ENCODE assay signal across 1 cellular context in the genomic region with DNA sequence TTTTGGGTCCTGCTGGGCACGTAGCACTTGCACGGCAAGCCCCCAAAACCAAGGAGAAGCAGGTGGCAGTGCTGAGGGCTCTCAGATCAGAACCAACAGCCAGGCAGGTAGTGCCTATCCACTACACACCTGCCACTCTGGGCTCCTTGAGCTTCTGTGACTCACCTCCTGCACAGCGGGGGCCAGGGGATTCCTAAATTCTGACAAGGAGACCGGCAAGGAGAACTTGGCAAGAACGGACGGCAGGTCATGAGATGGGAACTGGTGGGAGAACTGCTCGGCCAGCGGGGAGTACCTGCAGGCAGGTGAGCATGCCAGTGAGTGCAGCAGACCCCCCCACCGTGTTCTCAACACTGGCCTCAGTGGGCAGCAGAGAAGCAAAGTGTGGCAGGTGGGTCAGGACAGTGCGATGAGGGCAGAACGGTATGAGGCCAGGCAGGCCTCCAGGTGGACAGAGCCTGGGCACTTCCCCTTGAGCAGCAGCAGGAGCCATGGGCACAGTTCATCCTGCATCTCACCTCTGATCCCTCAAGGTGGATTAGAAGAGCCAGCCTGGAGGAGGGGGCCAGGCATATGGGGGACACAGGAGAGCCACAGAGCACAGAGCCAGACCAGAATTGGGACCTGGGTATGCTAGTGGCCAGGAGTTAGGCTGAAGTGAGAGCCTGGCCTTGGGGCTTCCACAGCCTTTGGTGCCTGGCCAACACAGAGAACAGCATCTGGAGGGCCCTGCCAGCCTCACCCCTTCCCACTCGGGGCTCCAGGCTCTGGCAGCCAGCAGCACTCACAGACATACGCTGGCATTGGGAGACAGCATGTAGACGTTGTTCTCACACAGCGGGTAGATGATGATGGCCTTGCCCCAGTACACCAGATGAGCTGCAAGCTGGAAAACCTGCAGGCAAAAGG.
TF ChIP-seq lines count a peak whose summit lies in the region.

No MANE protein-coding gene starts in this region.

TF ChIP-seq in K562, 482 proteins besides CTCF, POLR2A, EP300 and RAD21:
- TF ChIP-seq ZNF592 (IDR thresholded peaks at IDR 0.05) = no peak
- TF ChIP-seq ZBTB40 (IDR thresholded peaks at IDR 0.05) = no peak
- TF ChIP-seq ZBTB40 (CRISPR knock-in tag; IDR thresholded peaks at IDR 0.05) = no peak
- TF ChIP-seq, protein P1, sequence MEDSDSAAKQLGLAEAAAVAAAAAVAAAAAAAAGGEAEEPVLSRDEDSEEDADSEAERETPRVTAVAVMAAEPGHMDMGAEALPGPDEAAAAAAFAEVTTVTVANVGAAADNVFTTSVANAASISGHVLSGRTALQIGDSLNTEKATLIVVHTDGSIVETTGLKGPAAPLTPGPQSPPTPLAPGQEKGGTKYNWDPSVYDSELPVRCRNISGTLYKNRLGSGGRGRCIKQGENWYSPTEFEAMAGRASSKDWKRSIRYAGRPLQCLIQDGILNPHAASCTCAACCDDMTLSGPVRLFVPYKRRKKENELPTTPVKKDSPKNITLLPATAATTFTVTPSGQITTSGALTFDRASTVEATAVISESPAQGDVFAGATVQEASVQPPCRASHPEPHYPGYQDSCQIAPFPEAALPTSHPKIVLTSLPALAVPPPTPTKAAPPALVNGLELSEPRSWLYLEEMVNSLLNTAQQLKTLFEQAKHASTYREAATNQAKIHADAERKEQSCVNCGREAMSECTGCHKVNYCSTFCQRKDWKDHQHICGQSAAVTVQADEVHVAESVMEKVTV (CRISPR knock-in tag; IDR thresholded peaks at IDR 0.05) = no peak
- peak; percentile 23 for TF ChIP-seq RBM22 (IDR thresholded peaks at IDR 0.05; ENCODE audit: low read depth, low read length, poor library complexity, severe bottlenecking)
- TF ChIP-seq CBX8 (IDR thresholded peaks at IDR 0.05; ENCODE audit: borderline replicate concordance, extremely low read depth, low read depth, low read length, poor library complexity, severe bottlenecking) = no peak
- TF ChIP-seq, protein P2, sequence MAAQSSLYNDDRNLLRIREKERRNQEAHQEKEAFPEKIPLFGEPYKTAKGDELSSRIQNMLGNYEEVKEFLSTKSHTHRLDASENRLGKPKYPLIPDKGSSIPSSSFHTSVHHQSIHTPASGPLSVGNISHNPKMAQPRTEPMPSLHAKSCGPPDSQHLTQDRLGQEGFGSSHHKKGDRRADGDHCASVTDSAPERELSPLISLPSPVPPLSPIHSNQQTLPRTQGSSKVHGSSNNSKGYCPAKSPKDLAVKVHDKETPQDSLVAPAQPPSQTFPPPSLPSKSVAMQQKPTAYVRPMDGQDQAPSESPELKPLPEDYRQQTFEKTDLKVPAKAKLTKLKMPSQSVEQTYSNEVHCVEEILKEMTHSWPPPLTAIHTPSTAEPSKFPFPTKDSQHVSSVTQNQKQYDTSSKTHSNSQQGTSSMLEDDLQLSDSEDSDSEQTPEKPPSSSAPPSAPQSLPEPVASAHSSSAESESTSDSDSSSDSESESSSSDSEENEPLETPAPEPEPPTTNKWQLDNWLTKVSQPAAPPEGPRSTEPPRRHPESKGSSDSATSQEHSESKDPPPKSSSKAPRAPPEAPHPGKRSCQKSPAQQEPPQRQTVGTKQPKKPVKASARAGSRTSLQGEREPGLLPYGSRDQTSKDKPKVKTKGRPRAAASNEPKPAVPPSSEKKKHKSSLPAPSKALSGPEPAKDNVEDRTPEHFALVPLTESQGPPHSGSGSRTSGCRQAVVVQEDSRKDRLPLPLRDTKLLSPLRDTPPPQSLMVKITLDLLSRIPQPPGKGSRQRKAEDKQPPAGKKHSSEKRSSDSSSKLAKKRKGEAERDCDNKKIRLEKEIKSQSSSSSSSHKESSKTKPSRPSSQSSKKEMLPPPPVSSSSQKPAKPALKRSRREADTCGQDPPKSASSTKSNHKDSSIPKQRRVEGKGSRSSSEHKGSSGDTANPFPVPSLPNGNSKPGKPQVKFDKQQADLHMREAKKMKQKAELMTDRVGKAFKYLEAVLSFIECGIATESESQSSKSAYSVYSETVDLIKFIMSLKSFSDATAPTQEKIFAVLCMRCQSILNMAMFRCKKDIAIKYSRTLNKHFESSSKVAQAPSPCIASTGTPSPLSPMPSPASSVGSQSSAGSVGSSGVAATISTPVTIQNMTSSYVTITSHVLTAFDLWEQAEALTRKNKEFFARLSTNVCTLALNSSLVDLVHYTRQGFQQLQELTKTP (IDR thresholded peaks at IDR 0.05; ENCODE audit: low read depth in 1 of 2, partially characterized antibody in 2 of 2) = no peak
- TF ChIP-seq POLR2G (IDR thresholded peaks at IDR 0.05; ENCODE audit: low read depth, low read length) = peak; percentile 61
- TF ChIP-seq, protein P3, sequence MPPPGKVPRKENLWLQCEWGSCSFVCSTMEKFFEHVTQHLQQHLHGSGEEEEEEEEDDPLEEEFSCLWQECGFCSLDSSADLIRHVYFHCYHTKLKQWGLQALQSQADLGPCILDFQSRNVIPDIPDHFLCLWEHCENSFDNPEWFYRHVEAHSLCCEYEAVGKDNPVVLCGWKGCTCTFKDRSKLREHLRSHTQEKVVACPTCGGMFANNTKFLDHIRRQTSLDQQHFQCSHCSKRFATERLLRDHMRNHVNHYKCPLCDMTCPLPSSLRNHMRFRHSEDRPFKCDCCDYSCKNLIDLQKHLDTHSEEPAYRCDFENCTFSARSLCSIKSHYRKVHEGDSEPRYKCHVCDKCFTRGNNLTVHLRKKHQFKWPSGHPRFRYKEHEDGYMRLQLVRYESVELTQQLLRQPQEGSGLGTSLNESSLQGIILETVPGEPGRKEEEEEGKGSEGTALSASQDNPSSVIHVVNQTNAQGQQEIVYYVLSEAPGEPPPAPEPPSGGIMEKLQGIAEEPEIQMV (tag; conservative IDR thresholded peaks at IDR 0.05; ENCODE audit: low read depth) = no peak
- no peak for TF ChIP-seq ZNF197 (CRISPR knock-in tag; IDR thresholded peaks at IDR 0.05; ENCODE audit: low read depth)
- TF ChIP-seq, protein P4, sequence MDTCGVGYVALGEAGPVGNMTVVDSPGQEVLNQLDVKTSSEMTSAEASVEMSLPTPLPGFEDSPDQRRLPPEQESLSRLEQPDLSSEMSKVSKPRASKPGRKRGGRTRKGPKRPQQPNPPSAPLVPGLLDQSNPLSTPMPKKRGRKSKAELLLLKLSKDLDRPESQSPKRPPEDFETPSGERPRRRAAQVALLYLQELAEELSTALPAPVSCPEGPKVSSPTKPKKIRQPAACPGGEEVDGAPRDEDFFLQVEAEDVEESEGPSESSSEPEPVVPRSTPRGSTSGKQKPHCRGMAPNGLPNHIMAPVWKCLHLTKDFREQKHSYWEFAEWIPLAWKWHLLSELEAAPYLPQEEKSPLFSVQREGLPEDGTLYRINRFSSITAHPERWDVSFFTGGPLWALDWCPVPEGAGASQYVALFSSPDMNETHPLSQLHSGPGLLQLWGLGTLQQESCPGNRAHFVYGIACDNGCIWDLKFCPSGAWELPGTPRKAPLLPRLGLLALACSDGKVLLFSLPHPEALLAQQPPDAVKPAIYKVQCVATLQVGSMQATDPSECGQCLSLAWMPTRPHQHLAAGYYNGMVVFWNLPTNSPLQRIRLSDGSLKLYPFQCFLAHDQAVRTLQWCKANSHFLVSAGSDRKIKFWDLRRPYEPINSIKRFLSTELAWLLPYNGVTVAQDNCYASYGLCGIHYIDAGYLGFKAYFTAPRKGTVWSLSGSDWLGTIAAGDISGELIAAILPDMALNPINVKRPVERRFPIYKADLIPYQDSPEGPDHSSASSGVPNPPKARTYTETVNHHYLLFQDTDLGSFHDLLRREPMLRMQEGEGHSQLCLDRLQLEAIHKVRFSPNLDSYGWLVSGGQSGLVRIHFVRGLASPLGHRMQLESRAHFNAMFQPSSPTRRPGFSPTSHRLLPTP (IDR thresholded peaks at IDR 0.05; ENCODE audit: borderline replicate concordance, extremely low read depth, insufficient read length) = no peak
- no peak for TF ChIP-seq MEIS2 (IDR thresholded peaks at IDR 0.05; ENCODE audit: partially characterized antibody)
TF ChIP-seq in K562: peak in this region for 2.
